In genomic region chr17:82213251-82214011, GRCh38 we compare ENCODE assay signal across 7 cellular contexts. TPM values are rescaled to one million over a fixed set of nuclear protein-coding genes. Genes with fewer than 3 reads are reported as not detected.
DNase-seq lines count a peak whose midpoint lies in the region; ATAC-seq and TF ChIP-seq lines count a peak whose summit lies in the region.

No MANE protein-coding gene starts in this region.

- TF ChIP-seq CTCF in GM10248 (IDR thresholded peaks at IDR 0.05; ENCODE audit: control extremely low read depth, extremely low read depth, low read depth, missing control alignments) (no peak), fibroblast of villous mesenchyme (IDR thresholded peaks at IDR 0.05; ENCODE audit: insufficient read depth, low read depth, low read length) (no peak), neural progenitor cell (IDR thresholded peaks at IDR 0.05) (no peak), upper lobe of right lung (IDR thresholded peaks at IDR 0.05) (no peak)

- H3K9me3 Mint-ChIP-seq in neural progenitor cell = no peaks in the 10 kb centered on the region

- H3K27me3 ChIP-seq in neural progenitor cell (peaks cover 21% of the 10 kb centered on the region), upper lobe of right lung (no peaks in the 10 kb centered on the region)

- H3F3A ChIP-seq in neural progenitor cell (ENCODE audit: low read depth) = peaks cover 13% of the 10 kb centered on the region

- no peaks in the 10 kb centered on the region for H4K20me1 ChIP-seq in neural progenitor cell (ENCODE audit: low read depth)

- POLR2A ChIA-PET in GM10248 (lab: Yijun Ruan, JAX) = interaction anchor here (0.9 to 2.5 kb wide), 3 partner anchors 15 to 60 kb away, joined by 3 to 6 read pairs (median 3); partner anchors contain the start of genes CSNK1D and SLC16A3

- H3K27ac Mint-ChIP-seq in neural progenitor cell = peak overlapping the region; percentile 24

- DNase-seq in GM10248 (ENCODE audit: extremely low spot score) (peak; percentile 65), NCI-H82 (lab: John Stamatoyannopoulos, UW) (peak; percentile 78), fibroblast of villous mesenchyme (ENCODE audit: low read depth) (peak; percentile 80), neural progenitor cell (ENCODE audit: low spot score) (peak; percentile 66), upper lobe of right lung (peak; percentile 86)
- DNase-seq in activated gamma-delta T cell treated with anti-CD3 and anti-CD28 coated beads, Interleukin-2, amount 50 U/mL, for 16 hours (ENCODE audit: low read depth) = peak; percentile 70

- H3K4me2 ChIP-seq in neural progenitor cell = peak overlapping the region; percentile 96

- peaks cover 11% of the 10 kb centered on the region for H3K79me2 ChIP-seq in neural progenitor cell (ENCODE audit: low read depth)

- peak overlapping the region; percentile 70 for H3K4me3 ChIP-seq in fibroblast of villous mesenchyme (ENCODE audit: low read depth, low read length)
- H3K4me3 ChIP-seq in neural progenitor cell = peak overlapping the region; percentile 99
- peak overlapping the region; percentile 95 for H3K4me3 ChIP-seq in upper lobe of right lung

- peaks cover 2% of the 10 kb centered on the region for H3K27me3 Mint-ChIP-seq in neural progenitor cell (ENCODE audit: insufficient read depth, low read depth)

- H3K4me1 Mint-ChIP-seq in neural progenitor cell = peaks cover 18% of the 10 kb centered on the region

- H3K36me3 ChIP-seq in neural progenitor cell (no peaks in the 10 kb centered on the region), upper lobe of right lung (no peaks in the 10 kb centered on the region)

- H3K9me3 ChIP-seq in neural progenitor cell (ENCODE audit: low read depth) (no peaks in the 10 kb centered on the region), upper lobe of right lung (no peaks in the 10 kb centered on the region)

- H3K4me3 Mint-ChIP-seq in neural progenitor cell = peak overlapping the region; percentile 87

- H3K4me1 ChIP-seq in neural progenitor cell = no peaks in the 10 kb centered on the region
- peaks cover 47% of the 10 kb centered on the region for H3K4me1 ChIP-seq in upper lobe of right lung

- peaks cover 2% of the 10 kb centered on the region for H3K36me3 Mint-ChIP-seq in neural progenitor cell

- H3K9ac ChIP-seq in neural progenitor cell = peak overlapping the region; percentile 70

- peak overlapping the region; percentile 98 for H2AFZ ChIP-seq in neural progenitor cell (replicated peaks)

- intact Hi-C loops in upper lobe of right lung (cut with DNase I) = no loop called here

- ATAC-seq in HG02852 (IDR thresholded peaks at IDR 0.05; ENCODE audit: unreplicated experiment) = peak; percentile 10
- peak; percentile 45 for ATAC-seq in upper lobe of right lung

- H3K27ac ChIP-seq in neural progenitor cell = no peak overlapping the region
- H3K27ac ChIP-seq in upper lobe of right lung = peak overlapping the region; percentile 86

- CTCF ChIA-PET in GM10248 (lab: Yijun Ruan, JAX) = no interaction called here

RNA-seq across cellular contexts. Expression of gene CCDC57, which starts 0.8 kb away (rescaled TPM):
- total RNA-seq in fibroblast of villous mesenchyme = 19.9 and 20.6 TPM in 2 replicates
- 15.0 and 29.8 TPM in 2 replicates for total RNA-seq in neural progenitor cell (ENCODE audit: low replicate concordance)
- total RNA-seq in upper lobe of right lung = 50.5 TPM

RNA-seq across cellular contexts. Expression of gene SLC16A3, which starts 15.4 kb away (rescaled TPM):
- total RNA-seq in fibroblast of villous mesenchyme (131 and 174 TPM in 2 replicates), neural progenitor cell (ENCODE audit: low replicate concordance) (21.0 and 82.9 TPM in 2 replicates), upper lobe of right lung (77.5 TPM)
